Comparison of ENCODE assay signal across 19 cellular contexts in genomic region chr4:83964996-83965541, GRCh38.
DNase-seq lines count a peak whose midpoint lies in the region; ATAC-seq, FAIRE-seq and TF ChIP-seq lines count a peak whose summit lies in the region.
"Had no signal": no experiment of that assay in that cellular context is flagged by ENCODE, and none has a peak within 500 bp of the region (broad histone marks: within the 10 kb centered on the region; RNA-seq: fewer than 3 reads in every experiment).

No MANE protein-coding gene starts in this region.

- no peak overlapping the region for H3K27ac Mint-ChIP-seq in HFFc6
- H3K27ac Mint-ChIP-seq: activated CD4-positive, alpha-beta memory T cell treated with anti-CD3 and anti-CD28 coated beads, Interleukin-2, amount 10 ng/mL, durations not matched to agents 7 days and 5 days; activated T-helper 17 cell treated with anti-CD3 and anti-CD28 coated beads, Interleukin-2, amount 50 U/mL, for 72 hours; mesothelial cell of epicardium had no signal

- DNase-seq in Caki2 (ENCODE audit: low read depth) (peak; percentile 14), HFFc6 (peak; percentile 35), GM12878 (ENCODE audit: low read depth, low spot score) (no peak), mesendoderm (peak; percentile 53), H54 (ENCODE audit: insufficient read length, low spot score) (no peak)
- no peak for DNase-seq in activated T-cell treated with anti-CD3 and anti-CD28 coated beads, Interleukin-2, amount 50 U/mL, for 48 hours
- DNase-seq: activated CD4-positive, alpha-beta memory T cell treated with anti-CD3 and anti-CD28 coated beads, Interleukin-2, amount 10 ng/mL, durations not matched to agents 7 days and 5 days; dorsolateral prefrontal cortex; gastrocnemius medialis; NCI-H1105; stimulated activated CD4-positive, alpha-beta T cell treated with anti-CD3 and anti-CD28 coated beads, Interleukin-12 subunit alpha, Interleukin-12 subunit beta, amount 100 ng/mL, for 4 hours had no signal

- no peaks in the 10 kb centered on the region; the same call in 1 of the 2 replicates for H3K27me3 Mint-ChIP-seq in HFFc6 (ENCODE audit: insufficient read depth)
- H3K27me3 Mint-ChIP-seq: activated CD4-positive, alpha-beta memory T cell treated with anti-CD3 and anti-CD28 coated beads, Interleukin-2, amount 10 ng/mL, durations not matched to agents 7 days and 5 days; activated T-helper 17 cell treated with anti-CD3 and anti-CD28 coated beads, Interleukin-2, amount 50 U/mL, for 72 hours had no signal

- no peaks in the 10 kb centered on the region for H3K79me1 ChIP-seq in mesendoderm (ENCODE audit: low read length)

- H3K23ac ChIP-seq in mesendoderm (ENCODE audit: low read length), result no peak overlapping the region

- H3K9me3 ChIP-seq in GM12878 (replicated peaks; ENCODE audit: control insufficient read depth, insufficient read depth, low read length), result peaks cover 2% of the 10 kb centered on the region; the same call in 1 of the 3 replicates
- H3K9me3 ChIP-seq: gastrocnemius medialis had no signal

- ATAC-seq in GM12878, result no peak
- ATAC-seq in GM19324 (IDR thresholded peaks at IDR 0.05; ENCODE audit: low FRiP score, unreplicated experiment), result no peak
- ATAC-seq in HG03135 (IDR thresholded peaks at IDR 0.05; ENCODE audit: unreplicated experiment), result no peak
- ATAC-seq: activated T-helper 17 cell treated with anti-CD3 and anti-CD28 coated beads, Interleukin-2, amount 50 U/mL, for 72 hours; gastrocnemius medialis; SK-N-SH treated with all-trans-retinoic acid at 6 μM for 48 hours had no signal

- no peak overlapping the region for H3K18ac ChIP-seq in mesendoderm (ENCODE audit: low read length)

- H3K4me1 ChIP-seq in GM12878 (ENCODE audit: control insufficient read depth, insufficient read depth, low read length), result no peaks in the 10 kb centered on the region
- H3K4me1 ChIP-seq in mesendoderm (ENCODE audit: control insufficient read depth, low read depth, low read length), result no peaks in the 10 kb centered on the region
- H3K4me1 ChIP-seq: BLaER1 treated with 17β-estradiol and CSF1 and Interleukin-3, amounts not matched to agents 10 nM and 100 nM; gastrocnemius medialis had no signal

- no peak for TF ChIP-seq RAD21 in GM12878 (IDR thresholded peaks at IDR 0.05; ENCODE audit: insufficient read depth, low read depth, low read length)

- no peak for TF ChIP-seq EP300 in GM12878 (IDR thresholded peaks at IDR 0.05; ENCODE audit: borderline replicate concordance in 1 of 2, control insufficient read depth in 1 of 2, low read depth in 2 of 2, low read length in 2 of 2)

- H3K36me3 Mint-ChIP-seq in HFFc6 (ENCODE audit: low read depth), result no peaks in the 10 kb centered on the region
- H3K36me3 Mint-ChIP-seq: mesothelial cell of epicardium had no signal

- no peak overlapping the region for H3K4me3 Mint-ChIP-seq in HFFc6
- H3K4me3 Mint-ChIP-seq: activated CD4-positive, alpha-beta memory T cell treated with anti-CD3 and anti-CD28 coated beads, Interleukin-2, amount 10 ng/mL, durations not matched to agents 7 days and 5 days; activated T-helper 17 cell treated with anti-CD3 and anti-CD28 coated beads, Interleukin-2, amount 50 U/mL, for 72 hours; mesothelial cell of epicardium had no signal

- BruUV-seq in GM12878 (replicated peaks; lab: Mats Ljungman, UMichigan), result no TSS peak

- no peak overlapping the region for H2BK15ac ChIP-seq in mesendoderm (replicated peaks; ENCODE audit: low read depth)

- WGBS in GM12878 (ENCODE audit: insufficient coverage, insufficient replicate concordance, low lambda C conversion rate, missing lambda C conversion rate), result 0% methylated on average over 3 of the region's 3 CpGs
- no CpG with 5 or more reads among the region's 3 CpGs for WGBS in mesendoderm (ENCODE audit: extremely low coverage, insufficient coverage, low lambda C conversion rate)

- TF ChIP-seq POLR2A in GM12878 (IDR thresholded peaks at IDR 0.05; ENCODE audit: low read depth, low read length), result no peak
- no peak for TF ChIP-seq POLR2A in H54 (IDR thresholded peaks at IDR 0.05; ENCODE audit: low read depth, low read length)

- no peak overlapping the region for H3K9ac ChIP-seq in GM12878 (ENCODE audit: control insufficient read depth, insufficient read depth, low read length)
- no peak overlapping the region for H3K9ac ChIP-seq in mesendoderm (ENCODE audit: low read length)
- H3K9ac ChIP-seq: BLaER1 treated with 17β-estradiol and CSF1 and Interleukin-3, amounts not matched to agents 10 nM and 100 nM had no signal

- no peak for TF ChIP-seq CTCF in HFFc6 (IDR thresholded peaks at IDR 0.05)
- no peak for TF ChIP-seq CTCF in GM12878 (IDR thresholded peaks at IDR 0.05 in 2 of 3, conservative IDR thresholded peaks at IDR 0.05 in 1 of 3; ENCODE audit: control insufficient read depth in 2 of 3, extremely low read depth in 1 of 3, insufficient read depth in 1 of 3, low read depth in 3 of 3, low read length in 3 of 3)

- H2BK120ac ChIP-seq in mesendoderm (ENCODE audit: low read depth, low read length), result no peak overlapping the region

- H3K9me3 Mint-ChIP-seq in HFFc6, result no peaks in the 10 kb centered on the region; the same call in 1 of the 2 replicates
- H3K9me3 Mint-ChIP-seq: activated T-helper 17 cell treated with anti-CD3 and anti-CD28 coated beads, Interleukin-2, amount 50 U/mL, for 72 hours had no signal

- H3K79me2 ChIP-seq in GM12878 (ENCODE audit: control insufficient read depth, insufficient read depth, low read length), result no peaks in the 10 kb centered on the region
- no peaks in the 10 kb centered on the region for H3K79me2 ChIP-seq in mesendoderm (ENCODE audit: control insufficient read depth, insufficient read depth, low read length)

- POLR2A ChIA-PET in GM12878 (lab: Charles Lee), result no interaction called here

- H3K56ac ChIP-seq in mesendoderm (ENCODE audit: low read length), result no peak overlapping the region

- RAD21 ChIA-PET in GM12878 (lab: Charles Lee; ENCODE audit: unreplicated experiment), result no interaction called here

- H3K36me3 ChIP-seq in GM12878 (ENCODE audit: control insufficient read depth in 2 of 2, insufficient read depth in 2 of 2, low read length in 1 of 2) (no peaks in the 10 kb centered on the region), mesendoderm (ENCODE audit: control insufficient read depth, insufficient read depth, low read length) (no peaks in the 10 kb centered on the region)
- H3K36me3 ChIP-seq: BLaER1 treated with 17β-estradiol and CSF1 and Interleukin-3, amounts not matched to agents 10 nM and 100 nM; gastrocnemius medialis had no signal

- no peak overlapping the region for H4K5ac ChIP-seq in mesendoderm (ENCODE audit: low read length)

- no peaks in the 10 kb centered on the region; the same call in 1 of the 2 replicates for H3K4me1 Mint-ChIP-seq in HFFc6 (ENCODE audit: low read depth)
- H3K4me1 Mint-ChIP-seq: activated CD4-positive, alpha-beta memory T cell treated with anti-CD3 and anti-CD28 coated beads, Interleukin-2, amount 10 ng/mL, durations not matched to agents 7 days and 5 days; activated T-helper 17 cell treated with anti-CD3 and anti-CD28 coated beads, Interleukin-2, amount 50 U/mL, for 72 hours; mesothelial cell of epicardium had no signal

- H2AFZ ChIP-seq in GM12878 (ENCODE audit: control insufficient read depth, low read depth, low read length), result no peak overlapping the region

- SMC1A ChIA-PET in GM12878 (lab: Charles Lee; ENCODE audit: uncharacterized antibody, unreplicated experiment), result no interaction called here

- H3K27ac ChIP-seq in GM12878 (ENCODE audit: control insufficient read depth, insufficient read depth), result no peak overlapping the region
- H3K27ac ChIP-seq in mesendoderm (ENCODE audit: low read depth, low read length), result no peak overlapping the region
- H3K27ac ChIP-seq: BLaER1 treated with 17β-estradiol and CSF1 and Interleukin-3, amounts not matched to agents 10 nM and 100 nM; dorsolateral prefrontal cortex; gastrocnemius medialis had no signal

- H3K4me3 ChIP-seq in GM12878, result no peak overlapping the region
- H3K4me3 ChIP-seq in mesendoderm (ENCODE audit: low read length), result no peak overlapping the region
- H3K4me3 ChIP-seq: BLaER1 treated with 17β-estradiol and CSF1 and Interleukin-3, amounts not matched to agents 10 nM and 100 nM; dorsolateral prefrontal cortex; gastrocnemius medialis had no signal

- no peak overlapping the region for H4K8ac ChIP-seq in mesendoderm (ENCODE audit: low read depth, low read length)

- H3K4me2 ChIP-seq in GM12878 (ENCODE audit: control insufficient read depth, insufficient read depth) (no peak overlapping the region), mesendoderm (ENCODE audit: low read length) (no peak overlapping the region)
- H3K4me2 ChIP-seq: BLaER1 treated with 17β-estradiol and CSF1 and Interleukin-3, amounts not matched to agents 10 nM and 100 nM had no signal

- no peaks in the 10 kb centered on the region for H4K20me1 ChIP-seq in GM12878 (ENCODE audit: control insufficient read depth, insufficient read depth)
- H4K20me1 ChIP-seq: BLaER1 treated with 17β-estradiol and CSF1 and Interleukin-3, amounts not matched to agents 10 nM and 100 nM had no signal

- CTCF ChIA-PET in GM12878 (lab: Yijun Ruan, JAX), result no interaction called here

- no peak for FAIRE-seq in GM12878 (lab: Jason Lieb, UNC)
- no peak for FAIRE-seq in H54 (lab: Jason Lieb, UNC)
- FAIRE-seq: islet of Langerhans, TTC549 had no signal

- H3K27me3 ChIP-seq in GM12878 (replicated peaks in 1 of 2; ENCODE audit: control insufficient read depth in 2 of 2, insufficient read depth in 2 of 2, low read length in 1 of 2), result no peaks in the 10 kb centered on the region
- no peaks in the 10 kb centered on the region for H3K27me3 ChIP-seq in mesendoderm (ENCODE audit: insufficient read depth, low read length, poor library complexity)
- H3K27me3 ChIP-seq: BLaER1 treated with 17β-estradiol and CSF1 and Interleukin-3, amounts not matched to agents 10 nM and 100 nM; dorsolateral prefrontal cortex; gastrocnemius medialis had no signal

- no peak overlapping the region for H2BK5ac ChIP-seq in mesendoderm (ENCODE audit: low read length)

- no peak overlapping the region for H2AK5ac ChIP-seq in mesendoderm (ENCODE audit: low read length)

- intact Hi-C loops in GM12878 (cut with micrococcal nuclease; ENCODE audit: unreplicated experiment), result no loop called here

- in situ Hi-C loops in Caki2 (cut with HindIII; ENCODE audit: low pct_unique_long_range_greater_than_20kb, low sequenced_read_pairs) (no loop called here), GM12878 (cut with MboI) (no loop called here)

- no peak overlapping the region for H3K4ac ChIP-seq in mesendoderm (ENCODE audit: low read depth, low read length)

Comparison
In these comparisons a context has a peak if more than half of its experiments do, and no peak if none do; other contexts are left out.
1. DNase-seq: peak in Caki2 (single experiment), HFFc6 (single experiment) and mesendoderm (single experiment); none in GM12878 (single experiment), activated T-cell treated with anti-CD3 and anti-CD28 coated beads, Interleukin-2, amount 50 U/mL, for 48 hours (0 of 2) and H54 (single experiment).